ENCODE assay signal across 18 cellular contexts in genomic region chr9:16501726-16502125, GRCh38.
A peak's percentile ranks its signal among the peaks of the same experiment; 100 is the strongest.
DNase-seq lines count a peak whose midpoint lies in the region; ATAC-seq and TF ChIP-seq lines count a peak whose summit lies in the region.
"Had no signal": no experiment of that assay in that cellular context is flagged by ENCODE, and none has a peak within 500 bp of the region (broad histone marks: within the 10 kb centered on the region; RNA-seq: fewer than 3 reads in every experiment).

No MANE protein-coding gene starts in this region.

- no peaks in the 10 kb centered on the region for H3K9me3 Mint-ChIP-seq in HFFc6
- H3K9me3 Mint-ChIP-seq: GM23338 had no signal

- no peak for TF ChIP-seq CTCF in HFFc6 (IDR thresholded peaks at IDR 0.05)
- no peak for TF ChIP-seq CTCF in SK-N-SH (IDR thresholded peaks at IDR 0.05)
- TF ChIP-seq CTCF in fibroblast of lung (conservative IDR thresholded peaks at IDR 0.05 in 1 of 2, IDR thresholded peaks at IDR 0.05 in 1 of 2; ENCODE audit: low read depth in 1 of 2, low read length in 2 of 2), result no peak
- TF ChIP-seq CTCF in smooth muscle cell (IDR thresholded peaks at IDR 0.05; ENCODE audit: borderline replicate concordance, insufficient read depth, poor library complexity, severe bottlenecking), result no peak
- no peak for TF ChIP-seq CTCF in heart right ventricle (IDR thresholded peaks at IDR 0.05)
- no peak for TF ChIP-seq CTCF in uterus (IDR thresholded peaks at IDR 0.05)

- no peaks in the 10 kb centered on the region for H3K27me3 ChIP-seq in SK-N-SH (ENCODE audit: insufficient read depth)
- no peaks in the 10 kb centered on the region for H3K27me3 ChIP-seq in fibroblast of lung (ENCODE audit: control insufficient read depth, insufficient read depth, low read length)
- no peaks in the 10 kb centered on the region for H3K27me3 ChIP-seq in smooth muscle cell (ENCODE audit: low read depth)
- H3K27me3 ChIP-seq in heart right ventricle, result no peaks in the 10 kb centered on the region
- H3K27me3 ChIP-seq in uterus, result no peaks in the 10 kb centered on the region
- H3K27me3 ChIP-seq: SJCRH30 had no signal

- H3K27ac ChIP-seq in SK-N-SH (ENCODE audit: low read depth in 2 of 2, low read length in 1 of 2) (peak overlapping the region in 1 of 2 experiments; percentile 78; a peak in 2 of 4 replicates), fibroblast of lung (ENCODE audit: insufficient read depth, low read length) (peak overlapping the region; percentile 27), smooth muscle cell (ENCODE audit: low read depth) (peak overlapping the region; percentile 0), heart right ventricle (no peak overlapping the region), uterus (peak overlapping the region in 1 of 2 donors; percentile 71)
- H3K27ac ChIP-seq: SJCRH30 had no signal

- H3K9ac ChIP-seq in SK-N-SH, result 0 out of 2 replicates have a peak overlapping the region, but pooled peaks have one; percentile 3
- H3K9ac ChIP-seq in fibroblast of lung (ENCODE audit: insufficient read depth, low read length), result no peak overlapping the region
- H3K9ac ChIP-seq in smooth muscle cell (ENCODE audit: low read depth), result no peak overlapping the region

- H3F3A ChIP-seq in SK-N-SH (replicated peaks; ENCODE audit: insufficient read depth) (peaks cover 50% of the 10 kb centered on the region), smooth muscle cell (ENCODE audit: low read depth) (peaks cover 10% of the 10 kb centered on the region)

- ATAC-seq in heart right ventricle, result no peak
- ATAC-seq: GM23338, HCT116 had no signal

- no peaks in the 10 kb centered on the region for H3K9me3 ChIP-seq in SK-N-SH
- no peaks in the 10 kb centered on the region for H3K9me3 ChIP-seq in fibroblast of lung (ENCODE audit: control insufficient read depth, insufficient read depth, low read depth, low read length)
- H3K9me3 ChIP-seq in smooth muscle cell (replicated peaks; ENCODE audit: low read depth), result no peaks in the 10 kb centered on the region
- no peaks in the 10 kb centered on the region for H3K9me3 ChIP-seq in heart right ventricle
- H3K9me3 ChIP-seq in uterus, result no peaks in the 10 kb centered on the region
- H3K9me3 ChIP-seq: Caco-2, SJCRH30 had no signal

- 90% methylated on average over 2 of the region's 2 CpGs for WGBS in SK-N-SH (ENCODE audit: low lambda C conversion rate)
- 94% methylated on average over 2 of the region's 2 CpGs for WGBS in smooth muscle cell (ENCODE audit: low lambda C conversion rate)
- WGBS in heart right ventricle, 2 donors, result 94 to 96% methylated on average over 2 of the region's 2 CpGs

- no peak overlapping the region for H3K4me3 ChIP-seq in SK-N-SH (ENCODE audit: low read depth in 2 of 2, low read length in 1 of 2)
- H3K4me3 ChIP-seq in fibroblast of lung (replicated peaks in 1 of 4; ENCODE audit: control extremely low read depth in 1 of 4, insufficient read depth in 1 of 4, low read depth in 3 of 4, low read length in 4 of 4), result no peak overlapping the region
- no peak overlapping the region for H3K4me3 ChIP-seq in smooth muscle cell
- H3K4me3 ChIP-seq in heart right ventricle, result no peak overlapping the region
- H3K4me3 ChIP-seq in uterus, result no peak overlapping the region
- H3K4me3 ChIP-seq: GM23338, SJCRH30 had no signal

- H3K27ac Mint-ChIP-seq in HFFc6, result peak overlapping the region; percentile 59
- H3K27ac Mint-ChIP-seq: CD4-positive, alpha-beta T cell; GM23338 had no signal

- peak overlapping the region; percentile 33; the same call in 1 of the 2 replicates for H3K4me3 Mint-ChIP-seq in HFFc6
- H3K4me3 Mint-ChIP-seq: CD4-positive, alpha-beta T cell; GM23338 had no signal

- H3K4me1 ChIP-seq in SK-N-SH (ENCODE audit: control insufficient read depth in 1 of 2, insufficient read depth in 2 of 2, low read depth in 1 of 2, low read length in 1 of 2), result peaks cover 0 to 53% of the 10 kb centered on the region in 2 experiments; a peak in 3 of 4 replicates
- H3K4me1 ChIP-seq in fibroblast of lung (ENCODE audit: control insufficient read depth, extremely low read depth, insufficient read depth, low read length), result peaks cover 20% of the 10 kb centered on the region
- peaks cover 9% of the 10 kb centered on the region for H3K4me1 ChIP-seq in smooth muscle cell (ENCODE audit: low read depth)
- peaks cover 0 to 6% (median 0%) of the 10 kb centered on the region in 9 donors for H3K4me1 ChIP-seq in heart right ventricle
- peaks cover 0 to 7% of the 10 kb centered on the region in 2 donors for H3K4me1 ChIP-seq in uterus

- TF ChIP-seq EP300 in SK-N-SH (IDR thresholded peaks at IDR 0.05; ENCODE audit: borderline replicate concordance in 1 of 2, low read depth in 1 of 2, low read length in 1 of 2), result no peak

- H3K9me2 ChIP-seq in SK-N-SH, result no peaks in the 10 kb centered on the region

- peaks cover 14% of the 10 kb centered on the region; the same call in 1 of the 2 replicates for H3K36me3 Mint-ChIP-seq in HFFc6 (ENCODE audit: low read depth)

- H3K4me2 ChIP-seq in SK-N-SH (peak overlapping the region; percentile 24; the same call in 1 of the 2 replicates), fibroblast of lung (ENCODE audit: extremely low read depth, insufficient read depth, low read length) (no peak overlapping the region), smooth muscle cell (no peak overlapping the region)
- H3K4me2 ChIP-seq: GM23338 had no signal

- DNase-seq in HFFc6 (no peak), SK-N-SH (no peak), fibroblast of lung (ENCODE audit: low read depth in 2 of 2) (peak in 1 of 2 donors; percentile 71), smooth muscle cell (lab: John Stamatoyannopoulos, UW; ENCODE audit: unreplicated experiment) (no peak), heart right ventricle (no peak), uterus (no peak), RKO (ENCODE audit: low spot score) (no peak)
- DNase-seq: Caco-2; CD4-positive, alpha-beta T cell; GF-D8; NCI-H1092 treated with DMSO at 0.1 percent for 48 hours; NCI-H1694; NCI-H2227 treated with DMSO at 0.1 percent for 48 hours; NCI-H524; NCI-H82; SJCRH30 had no signal

- H3K27me3 Mint-ChIP-seq in HFFc6 (ENCODE audit: insufficient read depth), result peaks cover 2% of the 10 kb centered on the region; the same call in 1 of the 2 replicates
- H3K27me3 Mint-ChIP-seq: CD4-positive, alpha-beta T cell had no signal

- H3K4me1 Mint-ChIP-seq in HFFc6 (ENCODE audit: low read depth), result peaks cover 71% of the 10 kb centered on the region

- H4K20me1 ChIP-seq in SK-N-SH (ENCODE audit: insufficient read depth) (no peaks in the 10 kb centered on the region), fibroblast of lung (ENCODE audit: control insufficient read depth, extremely low read depth, insufficient read depth, low read length) (no peaks in the 10 kb centered on the region), smooth muscle cell (ENCODE audit: low read depth) (no peaks in the 10 kb centered on the region)

- CTCF ChIA-PET in SK-N-SH (lab: Yijun Ruan, JAX), result no interaction called here

- H3K36me3 ChIP-seq in SK-N-SH (replicated peaks in 1 of 2; ENCODE audit: control insufficient read depth in 1 of 2, insufficient read depth in 2 of 2, low read length in 1 of 2) (no peaks in the 10 kb centered on the region), fibroblast of lung (ENCODE audit: control insufficient read depth, insufficient read depth, low read length) (no peaks in the 10 kb centered on the region), smooth muscle cell (ENCODE audit: low read depth) (no peaks in the 10 kb centered on the region), heart right ventricle (no peaks in the 10 kb centered on the region), uterus (no peaks in the 10 kb centered on the region)
- H3K36me3 ChIP-seq: SJCRH30 had no signal

- TF ChIP-seq RAD21 in SK-N-SH (IDR thresholded peaks at IDR 0.05; ENCODE audit: low read length), result no peak

- POLR2A ChIA-PET in SK-N-SH (lab: Yijun Ruan, JAX), result no interaction called here

- H3K79me2 ChIP-seq in SK-N-SH (ENCODE audit: insufficient read depth) (peaks cover 23% of the 10 kb centered on the region), fibroblast of lung (ENCODE audit: control insufficient read depth, insufficient read depth, low read length) (no peaks in the 10 kb centered on the region), smooth muscle cell (ENCODE audit: low read depth) (no peaks in the 10 kb centered on the region)

- H2AFZ ChIP-seq in SK-N-SH (ENCODE audit: low read depth), result no peak overlapping the region
- H2AFZ ChIP-seq in fibroblast of lung (ENCODE audit: low read length), result no peak overlapping the region
- H2AFZ ChIP-seq in smooth muscle cell (ENCODE audit: low read depth), result no peak overlapping the region
- H2AFZ ChIP-seq: GM23338 had no signal

- intact Hi-C loops in heart right ventricle (cut with DNase I), result no loop called here
- intact Hi-C loops in uterus (cut with DNase I; ENCODE audit: low total_unique reads), result no loop called here

- TF ChIP-seq POLR2A in uterus (IDR thresholded peaks at IDR 0.05), result no peak

TF ChIP-seq in SK-N-SH, 30 proteins besides CTCF, POLR2A, EP300 and RAD21 (continues in another document):
- TF ChIP-seq TEAD4 (IDR thresholded peaks at IDR 0.05; ENCODE audit: borderline replicate concordance, insufficient read depth) (no peak), RFX5 (IDR thresholded peaks at IDR 0.05; ENCODE audit: low read length) (no peak), GATA2 (CRISPR knock-in tag; IDR thresholded peaks at IDR 0.05) (no peak), YY1 (IDR thresholded peaks at IDR 0.05; ENCODE audit: low read depth) (no peak), ZBTB33 (IDR thresholded peaks at IDR 0.05; ENCODE audit: borderline replicate concordance, low read depth) (no peak), SIN3A (IDR thresholded peaks at IDR 0.05; ENCODE audit: borderline replicate concordance, low read depth, low read length) (no peak), ELF1 (IDR thresholded peaks at IDR 0.05) (no peak), MXI1 (IDR thresholded peaks at IDR 0.05; ENCODE audit: low read depth, low read length) (no peak), NFIC (IDR thresholded peaks at IDR 0.05; ENCODE audit: borderline replicate concordance) (no peak)

Comparison
In these comparisons a context has a peak if more than half of its experiments do, and no peak if none do; other contexts are left out.
1. H3K27ac ChIP-seq: peak in fibroblast of lung (single experiment) and smooth muscle cell (single experiment); none in heart right ventricle (0 of 10).